16 cellular contexts compared by ENCODE assay signal in genomic region chr9:27447036-27447700, GRCh38.
DNase-seq lines count a peak whose midpoint lies in the region; ATAC-seq, FAIRE-seq and TF ChIP-seq lines count a peak whose summit lies in the region.
"Had no signal": no experiment of that assay in that cellular context is flagged by ENCODE, and none has a peak within 500 bp of the region (broad histone marks: within the 10 kb centered on the region; RNA-seq: fewer than 3 reads in every experiment).

No MANE protein-coding gene starts in this region.

- no peak for TF ChIP-seq RAD21 in GM12878 (IDR thresholded peaks at IDR 0.05; ENCODE audit: insufficient read depth, low read depth, low read length)

- H3K79me2 ChIP-seq in GM23338 (replicated peaks; ENCODE audit: insufficient read depth): no peaks in the 10 kb centered on the region
- no peaks in the 10 kb centered on the region for H3K79me2 ChIP-seq in GM12878 (ENCODE audit: control insufficient read depth, insufficient read depth, low read length)

- TF ChIP-seq CTCF in GM23338 (conservative IDR thresholded peaks at IDR 0.05; ENCODE audit: low read depth in 2 of 2) (peak; percentile 17 to 23; a peak in 2 of 4 replicates), GM12878 (IDR thresholded peaks at IDR 0.05 in 2 of 3, conservative IDR thresholded peaks at IDR 0.05 in 1 of 3; ENCODE audit: control insufficient read depth in 2 of 3, extremely low read depth in 1 of 3, insufficient read depth in 1 of 3, low read depth in 3 of 3, low read length in 3 of 3) (no peak), neural crest cell (conservative IDR thresholded peaks at IDR 0.05) (no peak), uterus (IDR thresholded peaks at IDR 0.05) (no peak)

- POLR2A ChIA-PET in GM12878 (lab: Charles Lee): interaction anchor here (0.5 to 0.8 kb wide), 2 partner anchors 69 to 160 kb away, joined by 3 read pairs; no protein-coding TSS in a partner anchor

- intact Hi-C loops in GM12878 (cut with micrococcal nuclease; ENCODE audit: unreplicated experiment) (loop anchor here (5.0 kb wide), 1 partner anchor 80 kb away; no protein-coding TSS in a partner anchor), uterus (cut with DNase I; ENCODE audit: low total_unique reads) (no loop called here)

- H3K27me3 ChIP-seq in GM23338 (ENCODE audit: insufficient read depth): no peaks in the 10 kb centered on the region
- no peaks in the 10 kb centered on the region for H3K27me3 ChIP-seq in GM12878 (replicated peaks in 1 of 2; ENCODE audit: control insufficient read depth in 2 of 2, insufficient read depth in 2 of 2, low read length in 1 of 2)
- no peaks in the 10 kb centered on the region for H3K27me3 ChIP-seq in uterus
- H3K27me3 ChIP-seq: breast epithelium, esophagus squamous epithelium had no signal

- peaks cover 3% of the 10 kb centered on the region; the same call in 1 of the 2 replicates for H3K9me2 ChIP-seq in GM23338 (ENCODE audit: insufficient read depth)

- H3K9me3 ChIP-seq in GM12878 (replicated peaks; ENCODE audit: control insufficient read depth, insufficient read depth, low read length) (peaks cover 3% of the 10 kb centered on the region; the same call in 2 of the 3 replicates), uterus (no peaks in the 10 kb centered on the region)
- H3K9me3 ChIP-seq: breast epithelium, esophagus squamous epithelium had no signal

- no peaks in the 10 kb centered on the region for H3F3A ChIP-seq in GM23338 (replicated peaks; ENCODE audit: low read depth)

- 30% methylated on average over 5 of the region's 5 CpGs for WGBS in GM12878 (ENCODE audit: insufficient coverage, insufficient replicate concordance, low lambda C conversion rate, missing lambda C conversion rate)

- H3K4me2 ChIP-seq in GM23338 (no peak overlapping the region), GM12878 (ENCODE audit: control insufficient read depth, insufficient read depth) (no peak overlapping the region)
- H3K4me2 ChIP-seq: KMS-11 had no signal

- H2AFZ ChIP-seq in GM23338: no peak overlapping the region
- no peak overlapping the region for H2AFZ ChIP-seq in GM12878 (ENCODE audit: control insufficient read depth, low read depth, low read length)

- peaks cover 6% of the 10 kb centered on the region; the same call in 2 of the 3 replicates for H3K36me3 Mint-ChIP-seq in GM23338 (ENCODE audit: low read depth)
- peaks cover 9% of the 10 kb centered on the region for H3K36me3 Mint-ChIP-seq in neural crest cell (ENCODE audit: low read depth)

- H3K9me3 Mint-ChIP-seq in GM23338 (no peaks in the 10 kb centered on the region), neural crest cell (no peaks in the 10 kb centered on the region)

- ATAC-seq in GM23338 (peak; percentile 77), GM12878 (peak; percentile 54; the same call in 2 of the 3 replicates)
- ATAC-seq: sciatic nerve, T-cell had no signal

- H3K4me3 Mint-ChIP-seq in GM23338 (no peak overlapping the region), neural crest cell (no peak overlapping the region)
- H3K4me3 Mint-ChIP-seq: activated naive CD8-positive, alpha-beta T cell; T-cell had no signal

- no peak overlapping the region for H3K27ac ChIP-seq in GM23338 (ENCODE audit: low read depth)
- no peak overlapping the region for H3K27ac ChIP-seq in GM12878 (ENCODE audit: control insufficient read depth, insufficient read depth)
- H3K27ac ChIP-seq in uterus: no peak overlapping the region
- H3K27ac ChIP-seq: breast epithelium, esophagus squamous epithelium, KMS-11, RWPE1 had no signal

- no peak for TF ChIP-seq POLR2A in GM12878 (IDR thresholded peaks at IDR 0.05; ENCODE audit: low read depth, low read length)
- no peak for TF ChIP-seq POLR2A in uterus (IDR thresholded peaks at IDR 0.05)

- H3K27ac Mint-ChIP-seq in GM23338 (no peak overlapping the region), neural crest cell (ENCODE audit: unreplicated experiment) (peak overlapping the region; percentile 4)
- H3K27ac Mint-ChIP-seq: activated naive CD8-positive, alpha-beta T cell; T-cell had no signal

- peaks cover 42% of the 10 kb centered on the region for H3K4me1 Mint-ChIP-seq in GM23338
- H3K4me1 Mint-ChIP-seq in neural crest cell: peaks cover 45% of the 10 kb centered on the region
- H3K4me1 Mint-ChIP-seq: T-cell had no signal

- H4K20me1 ChIP-seq in GM23338 (replicated peaks; ENCODE audit: insufficient read depth): no peaks in the 10 kb centered on the region
- no peaks in the 10 kb centered on the region for H4K20me1 ChIP-seq in GM12878 (ENCODE audit: control insufficient read depth, insufficient read depth)

- no TSS peak for BruUV-seq in GM12878 (replicated peaks; lab: Mats Ljungman, UMichigan)

- H3K4me1 ChIP-seq in GM23338 (ENCODE audit: insufficient read depth) (peaks cover 17% of the 10 kb centered on the region; the same call in 1 of the 2 replicates), GM12878 (ENCODE audit: control insufficient read depth, insufficient read depth, low read length) (peaks cover 2% of the 10 kb centered on the region; the same call in 1 of the 2 replicates), uterus (no peaks in the 10 kb centered on the region)
- H3K4me1 ChIP-seq: breast epithelium had no signal

- DNase-seq in GM23338 (ENCODE audit: low spot score) (no peak), NCI-H1694 treated with DMSO at 0.1 percent for 48 hours (lab: John Stamatoyannopoulos, UW) (peak; percentile 17), GM12878 (ENCODE audit: low read depth, low spot score) (no peak), neural crest cell (ENCODE audit: low read depth, low spot score) (no peak), hippocampal formation (lab: John Stamatoyannopoulos, UW) (no peak), uterus (no peak), HCEC 1CT (no peak)
- DNase-seq: esophagus squamous epithelium, glutamatergic neuron, NCI-H1105, T-cell had no signal

- SMC1A ChIA-PET in GM12878 (lab: Charles Lee; ENCODE audit: uncharacterized antibody, unreplicated experiment): interaction anchor here (3.6 kb wide), 1 partner anchor 13 kb away, joined by 11 read pairs; no protein-coding TSS in a partner anchor

- TF ChIP-seq EP300 in GM12878 (IDR thresholded peaks at IDR 0.05; ENCODE audit: borderline replicate concordance in 1 of 2, control insufficient read depth in 1 of 2, low read depth in 2 of 2, low read length in 2 of 2): no peak

- H3K36me3 ChIP-seq in GM23338 (ENCODE audit: insufficient read depth) (no peaks in the 10 kb centered on the region), GM12878 (ENCODE audit: control insufficient read depth in 2 of 2, insufficient read depth in 2 of 2, low read length in 1 of 2) (no peaks in the 10 kb centered on the region), uterus (no peaks in the 10 kb centered on the region)
- H3K36me3 ChIP-seq: breast epithelium, esophagus squamous epithelium had no signal

- RAD21 ChIA-PET in GM12878 (lab: Charles Lee; ENCODE audit: unreplicated experiment): no interaction called here

- no peak for FAIRE-seq in GM12878 (lab: Jason Lieb, UNC)

- H3K4me3 ChIP-seq in GM23338 (no peak overlapping the region), GM12878 (no peak overlapping the region), uterus (no peak overlapping the region)
- H3K4me3 ChIP-seq: breast epithelium, esophagus squamous epithelium had no signal

- H3K27me3 Mint-ChIP-seq in GM23338 (ENCODE audit: insufficient read depth, low read depth, poor library complexity) (no peaks in the 10 kb centered on the region), neural crest cell (ENCODE audit: low read depth) (no peaks in the 10 kb centered on the region)
- H3K27me3 Mint-ChIP-seq: activated naive CD8-positive, alpha-beta T cell; T-cell had no signal

- no peak overlapping the region for H3K9ac ChIP-seq in GM12878 (ENCODE audit: control insufficient read depth, insufficient read depth, low read length)
- H3K9ac ChIP-seq: KMS-11 had no signal

- in situ Hi-C loops in GM12878 (cut with MboI): no loop called here

- CTCF ChIA-PET in GM12878 (lab: Yijun Ruan, JAX): interaction anchor here (0.6 to 0.7 kb wide), 2 partner anchors 38 to 595 kb away, joined by 3 read pairs; no protein-coding TSS in a partner anchor

TF ChIP-seq in GM12878, 131 proteins besides CTCF, POLR2A, EP300 and RAD21:
- TF ChIP-seq PKNOX1 (IDR thresholded peaks at IDR 0.05) (no peak), RELA (IDR thresholded peaks at IDR 0.05; ENCODE audit: borderline replicate concordance, partially characterized antibody) (no peak), FOXM1 (IDR thresholded peaks at IDR 0.05; ENCODE audit: low read depth, low read length) (no peak), STAT1 (conservative IDR thresholded peaks at IDR 0.05) (no peak), SMAD5 (IDR thresholded peaks at IDR 0.05; ENCODE audit: low read depth) (no peak), KDM1A (IDR thresholded peaks at IDR 0.05; ENCODE audit: borderline replicate concordance) (no peak), GABPA (IDR thresholded peaks at IDR 0.05; ENCODE audit: low read depth) (no peak), SPI1 (IDR thresholded peaks at IDR 0.05; ENCODE audit: borderline replicate concordance, insufficient read depth, low read depth, low read length) (no peak), BMI1 (IDR thresholded peaks at IDR 0.05; ENCODE audit: borderline replicate concordance) (no peak)

Comparison
In these comparisons a context has a peak if more than half of its experiments do, and no peak if none do; other contexts are left out.
1. CTCF ChIP-seq: peak in GM23338 (2 of 2); none in GM12878 (0 of 3), neural crest cell (single experiment) and uterus (0 of 4).